7 cellular contexts compared by ENCODE assay signal in genomic region chr20:33235696-33236095, GRCh38. TPM values are rescaled to one million over a fixed set of nuclear protein-coding genes. Genes with fewer than 3 reads are reported as not detected.
"Had no signal": no experiment of that assay in that cellular context is flagged by ENCODE, and none has a peak within 500 bp of the region (broad histone marks: within the 10 kb centered on the region; RNA-seq: fewer than 3 reads in every experiment).

BPIFA1 (plus strand) TSS chr20:33235996; CDS start chr20:33237712, 1,716 bp downstream.

- DNase-seq: IMR-90 had no signal

- ATAC-seq: HepG2, K562 had no signal

- H3K4me1 Mint-ChIP-seq: IgD-negative memory B cell had no signal

- H3K27ac Mint-ChIP-seq: IgD-negative memory B cell had no signal

- H3K4me3 ChIP-seq: K562 had no signal

- H3K4me3 Mint-ChIP-seq: IgD-negative memory B cell had no signal

- H3K27ac ChIP-seq: HL-60 had no signal

- H3K9me3 Mint-ChIP-seq: IgD-negative memory B cell had no signal

- H3K36me3 Mint-ChIP-seq: IgD-negative memory B cell had no signal

RNA-seq across cellular contexts. Expression of gene BPIFA1, which starts in this region (rescaled TPM):
- total RNA-seq: HepG2, HT-29, HT1080, IMR-90, K562 had no signal
- polyA plus RNA-seq: HepG2, IgD-negative memory B cell, IMR-90, K562 had no signal
